Comparison of ENCODE assay signal across 22 cellular contexts in genomic region chr11:103978588-103979580, GRCh38. TPM values are rescaled to one million over a fixed set of nuclear protein-coding genes. Genes with fewer than 3 reads are reported as not detected.
"Had no signal": no experiment of that assay in that cellular context is flagged by ENCODE, and none has a peak within 500 bp of the region (broad histone marks: within the 10 kb centered on the region; RNA-seq: fewer than 3 reads in every experiment).

No MANE protein-coding gene starts in this region.

- H3K4me1 ChIP-seq: prostate gland, spleen, stomach, testis had no signal

- FAIRE-seq: kidney had no signal

- ATAC-seq: esophagus mucosa, sciatic nerve, T-cell had no signal

- H3K27ac ChIP-seq: prostate gland, spleen, stomach, testis had no signal

- H3K27me3 ChIP-seq: spleen, stomach, testis had no signal

- DNase-seq: activated CD4-positive, alpha-beta T cell treated with anti-CD3 and anti-CD28 coated beads for 1 hour; activated CD4-positive, alpha-beta T cell treated with anti-CD3 and anti-CD28 coated beads, Interleukin-2, amount 50 U/mL, for 48 hours; activated naive CD4-positive, alpha-beta T cell treated with anti-CD3 and anti-CD28 coated beads, Interleukin-2, amount 10 ng/mL, durations not matched to agents 7 days and 5 days; activated T-cell treated with anti-CD3 and anti-CD28 coated beads, Interleukin-2, amount 50 U/mL, for 1 hour; glutamatergic neuron; hypothalamus; kidney; spleen; stomach; T-cell; T-helper 9 cell; testis had no signal

RNA-seq across cellular contexts. Expression of gene DDI1, which starts 57.6 kb away (rescaled TPM):
- total RNA-seq: activated T-helper 2 cell treated with anti-CD3 and anti-CD28 coated beads, Interferon-gamma antibody, Interleukin-2, Interleukin-4, amounts not matched to agents 10 μg/mL and 5 μg/mL and 100 μg/mL, durations not matched to agents 14 hours and 24 hours and 36 hours; cardiac septum; esophagus mucosa; kidney; lower leg skin; mesenteric fat pad; neural crest cell; osteoblast; sciatic nerve; spleen; stomach; T-cell; ureter had no signal
- polyA plus RNA-seq: spleen, stomach had no signal
